ENCODE assay signal across 1 cellular context in the genomic region with DNA sequence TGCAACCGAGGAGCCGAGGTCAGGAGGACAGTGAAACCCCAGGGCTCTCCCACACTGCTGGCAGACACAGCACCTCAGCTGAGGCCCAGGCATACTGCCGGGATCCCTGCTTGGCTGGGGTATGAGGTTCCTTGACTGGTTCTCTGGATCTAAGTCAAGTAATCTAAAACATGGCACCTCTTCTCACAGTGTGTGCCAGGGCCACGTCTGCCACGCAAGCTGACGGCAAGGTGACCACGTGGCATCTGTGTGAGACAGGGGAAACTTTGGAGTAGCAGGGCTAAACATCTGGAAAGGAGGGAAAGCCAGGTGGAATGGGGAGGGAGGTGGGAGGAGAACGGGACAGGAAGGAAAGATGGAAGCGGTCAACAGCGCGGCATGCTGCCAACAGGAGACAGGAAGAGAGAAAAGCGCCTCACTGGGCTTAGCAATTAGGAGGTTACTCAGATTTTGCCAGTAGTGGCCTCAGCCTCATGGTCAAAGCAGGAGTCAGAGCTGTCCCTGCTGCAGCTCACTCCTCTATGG.
TF ChIP-seq lines count a peak whose summit lies in the region.

No MANE protein-coding gene starts in this region.

TF ChIP-seq in K562, 482 proteins besides CTCF, POLR2A, EP300 and RAD21 (continued from another document):
- TF ChIP-seq, protein P1, sequence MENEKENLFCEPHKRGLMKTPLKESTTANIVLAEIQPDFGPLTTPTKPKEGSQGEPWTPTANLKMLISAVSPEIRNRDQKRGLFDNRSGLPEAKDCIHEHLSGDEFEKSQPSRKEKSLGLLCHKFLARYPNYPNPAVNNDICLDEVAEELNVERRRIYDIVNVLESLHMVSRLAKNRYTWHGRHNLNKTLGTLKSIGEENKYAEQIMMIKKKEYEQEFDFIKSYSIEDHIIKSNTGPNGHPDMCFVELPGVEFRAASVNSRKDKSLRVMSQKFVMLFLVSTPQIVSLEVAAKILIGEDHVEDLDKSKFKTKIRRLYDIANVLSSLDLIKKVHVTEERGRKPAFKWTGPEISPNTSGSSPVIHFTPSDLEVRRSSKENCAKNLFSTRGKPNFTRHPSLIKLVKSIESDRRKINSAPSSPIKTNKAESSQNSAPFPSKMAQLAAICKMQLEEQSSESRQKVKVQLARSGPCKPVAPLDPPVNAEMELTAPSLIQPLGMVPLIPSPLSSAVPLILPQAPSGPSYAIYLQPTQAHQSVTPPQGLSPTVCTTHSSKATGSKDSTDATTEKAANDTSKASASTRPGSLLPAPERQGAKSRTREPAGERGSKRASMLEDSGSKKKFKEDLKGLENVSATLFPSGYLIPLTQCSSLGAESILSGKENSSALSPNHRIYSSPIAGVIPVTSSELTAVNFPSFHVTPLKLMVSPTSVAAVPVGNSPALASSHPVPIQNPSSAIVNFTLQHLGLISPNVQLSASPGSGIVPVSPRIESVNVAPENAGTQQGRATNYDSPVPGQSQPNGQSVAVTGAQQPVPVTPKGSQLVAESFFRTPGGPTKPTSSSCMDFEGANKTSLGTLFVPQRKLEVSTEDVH (IDR thresholded peaks at IDR 0.05; ENCODE audit: low read depth, partially characterized antibody): no peak
- no peak for TF ChIP-seq GTF2F1 (IDR thresholded peaks at IDR 0.05; ENCODE audit: low read depth, low read length)
- TF ChIP-seq TAF15 (IDR thresholded peaks at IDR 0.05; ENCODE audit: low read depth, low read length): no peak
- TF ChIP-seq JUNB (CRISPR knock-in tag; conservative IDR thresholded peaks at IDR 0.05): no peak
- no peak for TF ChIP-seq RCOR1 (IDR thresholded peaks at IDR 0.05; ENCODE audit: borderline replicate concordance in 1 of 2, low read depth in 2 of 2, low read length in 2 of 2)
